ENCODE assay signal across 1 cellular context in the genomic region with DNA sequence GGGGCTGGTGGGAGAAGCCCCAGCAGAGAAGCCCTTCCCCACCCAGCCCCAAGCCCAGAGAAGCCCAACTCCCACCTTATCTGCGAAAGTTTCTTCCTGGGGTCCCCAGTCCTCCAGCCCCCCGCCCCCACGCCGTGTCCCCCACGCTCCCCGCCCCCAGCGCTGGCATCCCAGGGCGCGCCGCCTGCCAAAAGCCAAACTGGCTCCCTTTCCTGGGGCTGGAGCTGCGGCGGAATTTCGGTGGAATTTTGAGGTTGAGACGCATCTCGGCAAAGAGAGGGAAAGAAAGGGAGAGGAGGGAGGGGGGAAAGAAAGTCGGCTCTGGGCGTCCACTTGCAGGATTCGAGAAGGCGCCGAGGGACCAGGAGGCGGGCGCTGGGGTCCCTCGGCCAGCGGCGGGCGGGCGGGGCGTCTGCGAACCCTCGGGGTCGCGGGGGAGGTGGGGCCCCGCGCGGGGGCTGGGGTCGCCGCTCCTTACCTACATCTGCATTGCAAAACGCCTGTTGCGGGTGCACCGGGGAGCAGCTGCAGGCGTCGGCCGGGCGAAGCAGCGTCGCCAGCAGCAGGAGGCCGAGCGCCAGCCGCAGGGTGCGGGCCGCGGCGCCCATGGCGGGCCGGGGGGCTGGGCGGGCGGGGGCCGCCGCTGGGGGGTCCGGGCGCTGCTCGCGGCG.
TF ChIP-seq lines count a peak whose summit lies in the region.

No MANE protein-coding gene starts in this region.

TF ChIP-seq in HepG2, 621 proteins besides CTCF, POLR2A, EP300 and RAD21 (continued from another document):
- TF ChIP-seq, protein P1, sequence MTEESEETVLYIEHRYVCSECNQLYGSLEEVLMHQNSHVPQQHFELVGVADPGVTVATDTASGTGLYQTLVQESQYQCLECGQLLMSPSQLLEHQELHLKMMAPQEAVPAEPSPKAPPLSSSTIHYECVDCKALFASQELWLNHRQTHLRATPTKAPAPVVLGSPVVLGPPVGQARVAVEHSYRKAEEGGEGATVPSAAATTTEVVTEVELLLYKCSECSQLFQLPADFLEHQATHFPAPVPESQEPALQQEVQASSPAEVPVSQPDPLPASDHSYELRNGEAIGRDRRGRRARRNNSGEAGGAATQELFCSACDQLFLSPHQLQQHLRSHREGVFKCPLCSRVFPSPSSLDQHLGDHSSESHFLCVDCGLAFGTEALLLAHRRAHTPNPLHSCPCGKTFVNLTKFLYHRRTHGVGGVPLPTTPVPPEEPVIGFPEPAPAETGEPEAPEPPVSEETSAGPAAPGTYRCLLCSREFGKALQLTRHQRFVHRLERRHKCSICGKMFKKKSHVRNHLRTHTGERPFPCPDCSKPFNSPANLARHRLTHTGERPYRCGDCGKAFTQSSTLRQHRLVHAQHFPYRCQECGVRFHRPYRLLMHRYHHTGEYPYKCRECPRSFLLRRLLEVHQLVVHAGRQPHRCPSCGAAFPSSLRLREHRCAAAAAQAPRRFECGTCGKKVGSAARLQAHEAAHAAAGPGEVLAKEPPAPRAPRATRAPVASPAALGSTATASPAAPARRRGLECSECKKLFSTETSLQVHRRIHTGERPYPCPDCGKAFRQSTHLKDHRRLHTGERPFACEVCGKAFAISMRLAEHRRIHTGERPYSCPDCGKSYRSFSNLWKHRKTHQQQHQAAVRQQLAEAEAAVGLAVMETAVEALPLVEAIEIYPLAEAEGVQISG (CRISPR knock-in tag; IDR thresholded peaks at IDR 0.05): 0 out of 2 replicates have a peak, but pooled peaks have one; percentile 17
- TF ChIP-seq ZNF790 (CRISPR knock-in tag; IDR thresholded peaks at IDR 0.05; ENCODE audit: borderline replicate concordance): no peak
